9 cellular contexts compared by ENCODE assay signal in the genomic region with DNA sequence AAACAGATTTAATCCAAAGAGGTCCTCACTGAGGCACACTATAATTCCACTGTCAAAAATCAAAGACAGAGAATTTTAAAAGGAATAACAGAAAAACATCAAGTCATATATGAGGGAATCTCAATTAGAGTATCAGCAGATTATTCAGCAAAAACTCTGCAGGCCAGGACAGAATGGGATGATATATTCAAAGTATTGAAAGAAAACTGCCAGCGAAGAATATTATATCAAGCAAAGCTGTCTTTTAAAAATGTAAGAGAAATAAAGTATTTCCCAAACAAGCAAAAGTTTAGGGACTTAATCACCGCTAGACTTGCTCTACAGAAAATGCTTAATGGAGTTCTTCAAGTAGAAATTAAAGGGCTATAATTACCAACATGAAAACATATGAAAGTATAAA.
"Had no signal": no experiment of that assay in that cellular context is flagged by ENCODE, and none has a peak within 500 bp of the region (broad histone marks: within the 10 kb centered on the region; RNA-seq: fewer than 3 reads in every experiment).

No MANE protein-coding gene starts in this region.

- H3K36me3 ChIP-seq: WERI-Rb-1 had no signal

- ATAC-seq: activated CD4-positive, alpha-beta T cell treated with anti-CD3 and anti-CD28 coated beads for 36 hours; activated CD4-positive, CD25-positive, alpha-beta regulatory T cell treated with anti-CD3 and anti-CD28 coated beads, Interleukin-2, amount 50 U/mL, for 24 hours; activated CD8-positive, alpha-beta memory T cell treated with anti-CD3 and anti-CD28 coated beads, Interleukin-2, amount 10 ng/mL, durations not matched to agents 7 days and 5 days; activated CD8-positive, alpha-beta T cell treated with anti-CD3 and anti-CD28 coated beads for 36 hours; activated CD8-positive, alpha-beta T cell treated with anti-CD3 and anti-CD28 coated beads, Interleukin-2, amount 10 ng/mL, durations not matched to agents 7 days and 5 days; T-helper 17 cell; WTC11 had no signal

- H3K27ac ChIP-seq: VCaP, WERI-Rb-1 had no signal
